Comparison of ENCODE assay signal across 16 cellular contexts in genomic region chr2:241020201-241020600, GRCh38. TPM values are rescaled to one million over a fixed set of nuclear protein-coding genes. Genes with fewer than 3 reads are reported as not detected.
DNase-seq lines count a peak whose midpoint lies in the region; ATAC-seq, FAIRE-seq and TF ChIP-seq lines count a peak whose summit lies in the region.
"Had no signal": no experiment of that assay in that cellular context is flagged by ENCODE, and none has a peak within 500 bp of the region (broad histone marks: within the 10 kb centered on the region; RNA-seq: fewer than 3 reads in every experiment).

No MANE protein-coding gene starts in this region.

- H3K4me1 ChIP-seq in DND-41 (ENCODE audit: insufficient read depth, low read length), result no peaks in the 10 kb centered on the region
- H3K4me1 ChIP-seq in IMR-90 (ENCODE audit: control insufficient read depth, insufficient read depth, low read length), result no peaks in the 10 kb centered on the region
- no peaks in the 10 kb centered on the region for H3K4me1 ChIP-seq in HepG2 (ENCODE audit: insufficient read depth, low read length)
- H3K4me1 ChIP-seq in osteoblast (ENCODE audit: insufficient read depth, low read length), result no peaks in the 10 kb centered on the region
- H3K4me1 ChIP-seq: A549, BE2C had no signal

- H3K27ac ChIP-seq in DND-41 (ENCODE audit: low read length) (no peak overlapping the region), IMR-90 (ENCODE audit: insufficient read depth, low read length) (no peak overlapping the region), HepG2 (ENCODE audit: extremely low read length, insufficient read depth, low read length) (no peak overlapping the region), osteoblast (ENCODE audit: low read depth, low read length) (no peak overlapping the region)
- H3K27ac ChIP-seq: A549, C4-2B had no signal

- H3K9me1 ChIP-seq in IMR-90 (ENCODE audit: insufficient read depth, low read length), result no peaks in the 10 kb centered on the region

- H4K5ac ChIP-seq in IMR-90 (ENCODE audit: low read depth, low read length), result no peak overlapping the region

- no peak overlapping the region for H2BK15ac ChIP-seq in IMR-90 (ENCODE audit: low read depth, low read length)

- H4K20me1 ChIP-seq in DND-41 (ENCODE audit: insufficient read depth, low read length), result no peaks in the 10 kb centered on the region
- no peaks in the 10 kb centered on the region for H4K20me1 ChIP-seq in IMR-90 (ENCODE audit: insufficient read depth, low read length)
- H4K20me1 ChIP-seq in HepG2 (ENCODE audit: insufficient read depth, low read length), result no peaks in the 10 kb centered on the region
- peaks cover 25% of the 10 kb centered on the region for H4K20me1 ChIP-seq in osteoblast (ENCODE audit: insufficient read depth, low read length)

- POLR2A ChIA-PET in IMR-90 (lab: Charles Lee; ENCODE audit: unreplicated experiment) (no interaction called here), HepG2 (lab: Yijun Ruan, JAX) (no interaction called here)

- H3K36me3 ChIP-seq in DND-41 (ENCODE audit: insufficient read depth, low read length) (no peaks in the 10 kb centered on the region), IMR-90 (ENCODE audit: control insufficient read depth, insufficient read depth, low read length) (peaks cover 12% of the 10 kb centered on the region; the same call in 1 of the 2 replicates), HepG2 (replicated peaks in 1 of 2; ENCODE audit: control insufficient read depth in 1 of 2, insufficient read depth in 2 of 2, low read length in 2 of 2) (no peaks in the 10 kb centered on the region), osteoblast (ENCODE audit: insufficient read depth, low read length) (peaks cover 2% of the 10 kb centered on the region)
- H3K36me3 ChIP-seq: BE2C had no signal

- H4K91ac ChIP-seq in IMR-90 (ENCODE audit: insufficient read depth, low read depth, low read length), result no peak overlapping the region

- H3K4me3 ChIP-seq in DND-41 (ENCODE audit: low read depth in 1 of 2, low read length in 2 of 2) (no peak overlapping the region), IMR-90 (ENCODE audit: insufficient read depth, low read depth, low read length) (no peak overlapping the region), HepG2 (replicated peaks in 1 of 3; ENCODE audit: insufficient read depth in 1 of 3, low read depth in 2 of 3, low read length in 3 of 3) (no peak overlapping the region), osteoblast (ENCODE audit: insufficient read depth, low read length) (no peak overlapping the region)
- H3K4me3 ChIP-seq: A549 had no signal

- no peak overlapping the region for H2BK120ac ChIP-seq in IMR-90 (ENCODE audit: low read depth, low read length)

- TF ChIP-seq CTCF in DND-41 (IDR thresholded peaks at IDR 0.05; ENCODE audit: borderline replicate concordance, extremely low read depth, low read length, poor library complexity, severe bottlenecking) (no peak), IMR-90 (conservative IDR thresholded peaks at IDR 0.05; ENCODE audit: low read depth, low read length) (no peak), HepG2 (CRISPR knock-in tag; IDR thresholded peaks at IDR 0.05) (no peak), osteoblast (IDR thresholded peaks at IDR 0.05; ENCODE audit: extremely low read depth, low read depth, low read length) (no peak)

- BruUV-seq in IMR-90 (replicated peaks; lab: Mats Ljungman, UMichigan) (no TSS peak), HepG2 (replicated peaks; lab: Mats Ljungman, UMichigan) (no TSS peak)

- no peak for TF ChIP-seq RAD21 in IMR-90 (IDR thresholded peaks at IDR 0.05; ENCODE audit: low read length)
- no peak for TF ChIP-seq RAD21 in HepG2 (CRISPR knock-in tag; IDR thresholded peaks at IDR 0.05)

- no peak overlapping the region for H2AK5ac ChIP-seq in IMR-90 (ENCODE audit: low read depth, low read length)

- no peak overlapping the region for H3K4ac ChIP-seq in IMR-90 (ENCODE audit: low read depth, low read length)

- WGBS in IMR-90 (ENCODE audit: extremely low coverage in 2 of 2, insufficient read length in 1 of 2), 2 experiments, result 100% methylated on average over 1 of the region's 10 CpGs; no CpG with 5 or more reads in 1 of the 2 experiments
- 58% methylated on average over 4 of the region's 10 CpGs for WGBS in HepG2 (ENCODE audit: low lambda C conversion rate)

- H4K8ac ChIP-seq in IMR-90 (ENCODE audit: low read depth in 2 of 2, low read length in 2 of 2), result no peak overlapping the region

- no peak for ATAC-seq in DND-41 (ENCODE audit: insufficient read depth, low read depth)
- no peak for ATAC-seq in IMR-90 (ENCODE audit: low read depth)
- no peak for ATAC-seq in HepG2
- ATAC-seq: A549 had no signal

- H3K9ac ChIP-seq in DND-41 (ENCODE audit: low read depth, low read length) (no peak overlapping the region), IMR-90 (ENCODE audit: low read depth, low read length) (no peak overlapping the region), HepG2 (ENCODE audit: insufficient read depth, low read depth, low read length) (no peak overlapping the region)

- H3K79me2 ChIP-seq in DND-41 (ENCODE audit: insufficient read depth, low read length) (no peaks in the 10 kb centered on the region), HepG2 (ENCODE audit: insufficient read depth, low read length) (no peaks in the 10 kb centered on the region), osteoblast (ENCODE audit: insufficient read depth, low read length) (peaks cover 4% of the 10 kb centered on the region)

- CTCF ChIA-PET in IMR-90 (lab: Yijun Ruan, JAX) (no interaction called here), HepG2 (lab: Yijun Ruan, JAX; ENCODE audit: low intra/inter-chr PET ratio, low total read pairs) (no interaction called here)

- H3K79me1 ChIP-seq in IMR-90 (ENCODE audit: low read depth in 1 of 2, low read length in 2 of 2), result no peaks in the 10 kb centered on the region; a peak in 2 of 4 replicates

- dilution Hi-C loops in IMR-90 (cut with HindIII; ENCODE audit: low sequenced_read_pairs, unreplicated experiment), result no loop called here

- TF ChIP-seq EP300 in HepG2 (IDR thresholded peaks at IDR 0.05; ENCODE audit: low read depth in 2 of 2, low read length in 2 of 2) (no peak), HepG2 (CRISPR knock-in tag; IDR thresholded peaks at IDR 0.05; ENCODE audit: borderline replicate concordance) (no peak)

- H2AK9ac ChIP-seq in IMR-90 (replicated peaks; ENCODE audit: low read depth, low read length, poor library complexity), result no peak overlapping the region

- intact Hi-C loops in IMR-90 (cut with micrococcal nuclease), result no loop called here
- intact Hi-C loops in HepG2 (cut with micrococcal nuclease; ENCODE audit: unreplicated experiment), result no loop called here

- H3K27me3 ChIP-seq in DND-41 (ENCODE audit: insufficient read depth, low read length, poor library complexity) (no peaks in the 10 kb centered on the region), IMR-90 (ENCODE audit: control insufficient read depth, insufficient read depth, low read length) (no peaks in the 10 kb centered on the region), HepG2 (ENCODE audit: control insufficient read depth in 1 of 2, insufficient read depth in 2 of 2, low read length in 2 of 2) (no peaks in the 10 kb centered on the region), osteoblast (ENCODE audit: insufficient read depth, low read length) (no peaks in the 10 kb centered on the region)
- H3K27me3 ChIP-seq: BE2C had no signal

- H3K9me3 ChIP-seq in DND-41 (ENCODE audit: insufficient read depth, low read length, severe bottlenecking) (peaks cover 4% of the 10 kb centered on the region), IMR-90 (ENCODE audit: control insufficient read depth, insufficient read depth, low read length) (peaks cover 9% of the 10 kb centered on the region; the same call in 1 of the 2 replicates), HepG2 (ENCODE audit: low read length) (peaks cover 9% of the 10 kb centered on the region), osteoblast (ENCODE audit: low read depth, low read length) (no peaks in the 10 kb centered on the region)
- H3K9me3 ChIP-seq: BE2C had no signal

- DNase-seq in DND-41 (peak; percentile 1), IMR-90 (no peak), mesenteric fat pad (ENCODE audit: low spot score) (peak; percentile 86), NK-92 (lab: John Stamatoyannopoulos, UW; ENCODE audit: unreplicated experiment) (no peak), HepG2 (ENCODE audit: low spot score) (no peak), osteoblast (ENCODE audit: insufficient read length, low spot score, missing footprints) (no peak)
- peak; percentile 2 for DNase-seq in stimulated activated CD8-positive, alpha-beta memory T cell treated with anti-CD3 and anti-CD28 coated beads, Interleukin-4, amount 100 ng/mL, for 48 hours
- DNase-seq: BE2C; CD4-positive, alpha-beta memory T cell; DMS79 treated with DMSO at 0.1 percent for 48 hours; GF-D8; HCEC 1CT; HFFc6 had no signal

- no peak overlapping the region for H2AFZ ChIP-seq in DND-41 (ENCODE audit: low read depth, low read length)
- H2AFZ ChIP-seq in IMR-90 (replicated peaks; ENCODE audit: low read length, poor library complexity), result peak overlapping the region; percentile 23
- no peak overlapping the region for H2AFZ ChIP-seq in HepG2 (ENCODE audit: low read length)
- H2AFZ ChIP-seq in osteoblast (ENCODE audit: low read length), result no peak overlapping the region

- no peak for TF ChIP-seq POLR2A in IMR-90 (IDR thresholded peaks at IDR 0.05; ENCODE audit: low read depth, low read length)
- TF ChIP-seq POLR2A in HepG2 (IDR thresholded peaks at IDR 0.05; ENCODE audit: insufficient read depth in 1 of 2, low read depth in 2 of 2, low read length in 2 of 2), result no peak

- H2BK5ac ChIP-seq in IMR-90 (ENCODE audit: low read depth, low read length, poor library complexity, severe bottlenecking), result no peak overlapping the region

- no peak overlapping the region for H2BK20ac ChIP-seq in IMR-90 (ENCODE audit: low read depth, low read length)

- H3K14ac ChIP-seq in IMR-90 (replicated peaks; ENCODE audit: low read depth, low read length), result no peak overlapping the region

- no peak overlapping the region for H3K18ac ChIP-seq in IMR-90 (ENCODE audit: low read depth, low read length)

- H3K4me2 ChIP-seq in DND-41 (ENCODE audit: insufficient read depth, low read length), result no peak overlapping the region
- H3K4me2 ChIP-seq in IMR-90 (ENCODE audit: low read depth, low read length), result no peak overlapping the region
- H3K4me2 ChIP-seq in HepG2 (ENCODE audit: low read depth, low read length), result no peak overlapping the region
- H3K4me2 ChIP-seq in osteoblast (ENCODE audit: insufficient read depth, low read length), result no peak overlapping the region
- H3K4me2 ChIP-seq: A549 had no signal

- in situ Hi-C loops in IMR-90 (cut with MboI; ENCODE audit: low sequenced_read_pairs), result no loop called here
- in situ Hi-C loops in HepG2 (cut with HindIII; ENCODE audit: extremely low pct_ligation_motif_present, low pct_unique_long_range_greater_than_20kb), result no loop called here

- H3K56ac ChIP-seq in IMR-90 (ENCODE audit: extremely low read depth, insufficient read depth, low read length), result no peak overlapping the region

- FAIRE-seq in HepG2 (lab: Jason Lieb, UNC), result no peak
- FAIRE-seq: A549, HTR-8/SVneo had no signal

- no peak overlapping the region for H3K23ac ChIP-seq in IMR-90 (ENCODE audit: low read depth, low read length)

RNA-seq across cellular contexts. Expression of gene SNED1, which starts 21.8 kb away (rescaled TPM):
- total RNA-seq in IMR-90 (2012; rRNA removed) (1.1 and 1.4 TPM in 2 replicates), mesenteric fat pad (58.0 TPM), HepG2 (2016; rRNA removed; fragmentation: Illumina TruSeq; extraction: Trizol) (0.15 TPM in 1 of 2 replicates, not detected in the other), osteoblast (94.8 and 127 TPM in 2 replicates)
- polyA plus RNA-seq in IMR-90 (2012; rRNA removed) (3.4 and 3.7 TPM in 2 replicates), HepG2 (2011; rRNA removed) (0.35 and 0.65 TPM in 2 replicates)
- polyA plus RNA-seq in IMR-90 (2012; cell fraction: cytosol; rRNA removed), result 1.3 and 3.9 TPM in 2 replicates
- polyA plus RNA-seq in IMR-90 (2012; cell fraction: nucleus; rRNA removed; ENCODE audit: low replicate concordance), result 6.6 and 15.0 TPM in 2 replicates
- total RNA-seq in HepG2 (2016; cell fraction: cytosol; rRNA removed; fragmentation: Illumina TruSeq; extraction: Trizol; ENCODE audit: low read depth), result 0.09 and 0.10 TPM in 2 replicates
- 0.03 and 0.26 TPM in 2 replicates for total RNA-seq in HepG2 (2016; cell fraction: insoluble cytoplasmic fraction; rRNA removed; fragmentation: Illumina TruSeq; extraction: Trizol)
- 0.10 and 0.12 TPM in 2 replicates for total RNA-seq in HepG2 (2016; cell fraction: membrane; rRNA removed; fragmentation: Illumina TruSeq; extraction: Trizol)
- total RNA-seq in HepG2 (2016; cell fraction: nucleus; rRNA removed; fragmentation: Illumina TruSeq; extraction: Trizol), result 0.13 and 0.62 TPM in 2 replicates
- polyA plus RNA-seq in HepG2 (2011; cell fraction: cytosol; rRNA removed), result 0.06 and 0.32 TPM in 2 replicates
- polyA plus RNA-seq in HepG2 (2011; cell fraction: nucleus; rRNA removed), result 1.2 and 1.4 TPM in 2 replicates
- polyA plus RNA-seq in HepG2 (2012), result 0.31 and 0.46 TPM in 2 replicates
- polyA plus RNA-seq in HepG2 (2016; cell fraction: cytosol; fragmentation: Illumina TruSeq; extraction: Trizol; ENCODE audit: low read depth), result 0.03 and 0.10 TPM in 2 replicates
- polyA plus RNA-seq in HepG2 (2016; cell fraction: insoluble cytoplasmic fraction; fragmentation: Illumina TruSeq; extraction: Trizol; ENCODE audit: low read depth), result 0.04 and 0.24 TPM in 2 replicates
- 0.02 and 0.09 TPM in 2 replicates for polyA plus RNA-seq in HepG2 (2016; cell fraction: membrane; fragmentation: Illumina TruSeq; extraction: Trizol; ENCODE audit: low read depth)
- polyA plus RNA-seq in HepG2 (2016; cell fraction: nucleus; fragmentation: Illumina TruSeq; extraction: Trizol; ENCODE audit: insufficient read depth, low read depth), result 0.19 and 1.7 TPM in 2 replicates
- polyA minus RNA-seq in HepG2 (2011; rRNA and poly(A)+ RNA removed; ENCODE audit: low replicate concordance), result 0.96 and 3.2 TPM in 2 replicates
- polyA minus RNA-seq in HepG2 (2011; cell fraction: cytosol; rRNA and poly(A)+ RNA removed), result 0.44 and 0.79 TPM in 2 replicates
- 0.52 and 0.99 TPM in 2 replicates for polyA minus RNA-seq in HepG2 (2011; cell fraction: nucleus; rRNA and poly(A)+ RNA removed)

Comparison
In these comparisons a context has a peak if more than half of its experiments do, and no peak if none do; other contexts are left out.
1. DNase-seq: peak in DND-41 (single experiment), mesenteric fat pad (single experiment) and stimulated activated CD8-positive, alpha-beta memory T cell treated with anti-CD3 and anti-CD28 coated beads, Interleukin-4, amount 100 ng/mL, for 48 hours (single experiment); none in IMR-90 (single experiment), NK-92 (single experiment), HepG2 (single experiment) and osteoblast (single experiment).
2. RNA of gene SNED1, which starts 21.8 kb away (total RNA-seq): 94.8 to 127 TPM in osteoblast and 58.0 TPM in mesenteric fat pad (single experiment); 1.1 to 1.4 TPM in IMR-90 and 0.03 to 0.62 TPM in HepG2; every median in the first group is over 10 times any median in the second.